ENCODE assay signal across 1 cellular context in the genomic region with DNA sequence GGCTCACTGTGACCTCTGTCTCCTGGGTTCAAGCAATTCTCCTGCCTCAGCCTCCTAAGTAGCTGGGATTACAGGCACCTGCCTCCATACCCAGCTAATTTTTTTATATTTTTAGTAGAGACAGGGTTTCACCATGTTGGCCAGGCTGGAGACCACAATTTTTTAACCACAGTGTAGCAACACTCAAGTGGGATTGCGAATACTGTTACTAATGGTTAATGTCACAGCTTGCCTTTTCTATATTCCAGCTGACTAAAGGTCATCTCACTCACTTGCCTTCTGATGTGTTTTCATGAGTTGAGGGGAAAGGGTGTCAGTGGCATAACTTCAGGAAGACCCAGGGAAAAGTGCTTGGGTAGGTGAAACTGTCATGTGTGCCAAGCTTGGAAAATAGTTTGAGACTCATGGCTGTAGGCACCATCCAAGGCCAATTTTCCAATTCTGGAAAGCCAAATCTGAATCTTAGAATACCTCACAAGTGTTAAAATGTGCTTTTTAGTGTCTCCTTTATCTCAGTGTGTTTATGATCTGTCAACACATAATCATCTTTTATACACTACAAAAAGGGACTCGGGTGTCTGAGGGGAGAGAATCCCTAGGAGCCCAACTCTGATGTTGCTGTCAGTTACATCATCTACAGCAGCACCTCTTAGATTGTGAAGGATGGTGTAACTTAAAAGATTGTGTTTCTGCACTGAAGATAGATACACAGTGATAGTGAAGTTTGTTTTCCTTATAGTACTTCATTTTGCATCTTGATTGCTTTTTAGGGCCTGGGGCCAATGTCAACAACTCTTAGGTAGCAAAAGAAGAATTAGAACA.
TF ChIP-seq lines count a peak whose summit lies in the region.

No MANE protein-coding gene starts in this region.

TF ChIP-seq in HEK293, 187 proteins besides CTCF, POLR2A, EP300 and RAD21 (continued from another document and continues in another):
- TF ChIP-seq ZNF148 (tag by site-specific recombination; IDR thresholded peaks at IDR 0.05; ENCODE audit: borderline replicate concordance) (no peak), ZNF654 (tag by site-specific recombination; IDR thresholded peaks at IDR 0.05; ENCODE audit: low read depth) (no peak), ZNF658 (tag by site-specific recombination; IDR thresholded peaks at IDR 0.05) (no peak), ZNF302 (tag by site-specific recombination; IDR thresholded peaks at IDR 0.05; ENCODE audit: low read depth) (no peak), ZNF76 (tag by site-specific recombination; IDR thresholded peaks at IDR 0.05; ENCODE audit: borderline replicate concordance, low read depth) (no peak), ZNF580 (tag by site-specific recombination; IDR thresholded peaks at IDR 0.05) (no peak), ZNF426 (tag by site-specific recombination; IDR thresholded peaks at IDR 0.05) (no peak), ZNF114 (tag by site-specific recombination; IDR thresholded peaks at IDR 0.05) (no peak), ZIC2 (tag by site-specific recombination; IDR thresholded peaks at IDR 0.05) (no peak), ZNF112 (tag by site-specific recombination; IDR thresholded peaks at IDR 0.05) (no peak), ZNF624 (tag by site-specific recombination; IDR thresholded peaks at IDR 0.05) (no peak), SP2 (tag by site-specific recombination; IDR thresholded peaks at IDR 0.05) (no peak), ZNF140 (tag by site-specific recombination; IDR thresholded peaks at IDR 0.05) (no peak), ZFP37 (tag by site-specific recombination; IDR thresholded peaks at IDR 0.05) (no peak), ZNF544 (tag by site-specific recombination; IDR thresholded peaks at IDR 0.05) (no peak), ZNF837 (tag by site-specific recombination; IDR thresholded peaks at IDR 0.05) (no peak), ZNF513 (tag by site-specific recombination; IDR thresholded peaks at IDR 0.05) (no peak; the same call in 1 of the 2 replicates), ZNF776 (tag by site-specific recombination; IDR thresholded peaks at IDR 0.05; ENCODE audit: borderline replicate concordance) (no peak), ZNF561 (tag by site-specific recombination; IDR thresholded peaks at IDR 0.05; ENCODE audit: borderline replicate concordance) (no peak; the same call in 1 of the 2 replicates), ZNF146 (tag by site-specific recombination; IDR thresholded peaks at IDR 0.05) (no peak), ZNF433 (tag by site-specific recombination; IDR thresholded peaks at IDR 0.05; ENCODE audit: low read depth) (no peak), IKZF3 (tag by site-specific recombination; IDR thresholded peaks at IDR 0.05) (0 out of 2 replicates have a peak, but pooled peaks have one; percentile 38), EGR2 (tag by site-specific recombination; IDR thresholded peaks at IDR 0.05; ENCODE audit: low read depth) (no peak), HOXA7 (CRISPR knock-in tag; IDR thresholded peaks at IDR 0.05; ENCODE audit: borderline replicate concordance) (no peak), ZNF571 (tag by site-specific recombination; IDR thresholded peaks at IDR 0.05) (no peak), ZBTB49 (tag by site-specific recombination; IDR thresholded peaks at IDR 0.05; ENCODE audit: low read depth) (no peak), ZSCAN16 (tag by site-specific recombination; IDR thresholded peaks at IDR 0.05) (no peak), ZNF2 (tag by site-specific recombination; IDR thresholded peaks at IDR 0.05) (no peak), ZNF610 (tag by site-specific recombination; IDR thresholded peaks at IDR 0.05; ENCODE audit: borderline replicate concordance) (no peak), MZF1 (tag by site-specific recombination; IDR thresholded peaks at IDR 0.05; ENCODE audit: borderline replicate concordance) (peak; percentile 90), ZNF416 (tag by site-specific recombination; IDR thresholded peaks at IDR 0.05) (no peak), MYNN (tag by site-specific recombination; IDR thresholded peaks at IDR 0.05; ENCODE audit: borderline replicate concordance) (no peak), GLI4 (tag by site-specific recombination; IDR thresholded peaks at IDR 0.05) (no peak), AEBP2 (tag by site-specific recombination; IDR thresholded peaks at IDR 0.05; ENCODE audit: borderline replicate concordance) (no peak), RBAK (tag by site-specific recombination; IDR thresholded peaks at IDR 0.05) (no peak), ZNF311 (tag by site-specific recombination; IDR thresholded peaks at IDR 0.05; ENCODE audit: borderline replicate concordance) (no peak), ZFHX2 (tag by site-specific recombination; conservative IDR thresholded peaks at IDR 0.05) (no peak), MEIS1 (CRISPR knock-in tag; IDR thresholded peaks at IDR 0.05; ENCODE audit: borderline replicate concordance) (no peak), ZNF138 (tag by site-specific recombination; IDR thresholded peaks at IDR 0.05; ENCODE audit: borderline replicate concordance) (no peak), ZNF560 (tag by site-specific recombination; IDR thresholded peaks at IDR 0.05; ENCODE audit: borderline replicate concordance) (no peak), GFI1B (tag by site-specific recombination; IDR thresholded peaks at IDR 0.05) (no peak), ZNF785 (tag by site-specific recombination; IDR thresholded peaks at IDR 0.05) (no peak)
- TF ChIP-seq, protein P1, sequence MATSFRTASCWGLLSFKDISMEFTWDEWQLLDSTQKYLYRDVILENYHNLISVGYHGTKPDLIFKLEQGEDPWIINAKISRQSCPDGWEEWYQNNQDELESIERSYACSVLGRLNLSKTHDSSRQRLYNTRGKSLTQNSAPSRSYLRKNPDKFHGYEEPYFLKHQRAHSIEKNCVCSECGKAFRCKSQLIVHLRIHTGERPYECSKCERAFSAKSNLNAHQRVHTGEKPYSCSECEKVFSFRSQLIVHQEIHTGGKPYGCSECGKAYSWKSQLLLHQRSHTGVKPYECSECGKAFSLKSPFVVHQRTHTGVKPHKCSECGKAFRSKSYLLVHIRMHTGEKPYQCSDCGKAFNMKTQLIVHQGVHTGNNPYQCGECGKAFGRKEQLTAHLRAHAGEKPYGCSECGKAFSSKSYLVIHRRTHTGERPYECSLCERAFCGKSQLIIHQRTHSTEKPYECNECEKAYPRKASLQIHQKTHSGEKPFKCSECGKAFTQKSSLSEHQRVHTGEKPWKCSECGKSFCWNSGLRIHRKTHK (tag by site-specific recombination; IDR thresholded peaks at IDR 0.05): no peak
- TF ChIP-seq, protein P2, sequence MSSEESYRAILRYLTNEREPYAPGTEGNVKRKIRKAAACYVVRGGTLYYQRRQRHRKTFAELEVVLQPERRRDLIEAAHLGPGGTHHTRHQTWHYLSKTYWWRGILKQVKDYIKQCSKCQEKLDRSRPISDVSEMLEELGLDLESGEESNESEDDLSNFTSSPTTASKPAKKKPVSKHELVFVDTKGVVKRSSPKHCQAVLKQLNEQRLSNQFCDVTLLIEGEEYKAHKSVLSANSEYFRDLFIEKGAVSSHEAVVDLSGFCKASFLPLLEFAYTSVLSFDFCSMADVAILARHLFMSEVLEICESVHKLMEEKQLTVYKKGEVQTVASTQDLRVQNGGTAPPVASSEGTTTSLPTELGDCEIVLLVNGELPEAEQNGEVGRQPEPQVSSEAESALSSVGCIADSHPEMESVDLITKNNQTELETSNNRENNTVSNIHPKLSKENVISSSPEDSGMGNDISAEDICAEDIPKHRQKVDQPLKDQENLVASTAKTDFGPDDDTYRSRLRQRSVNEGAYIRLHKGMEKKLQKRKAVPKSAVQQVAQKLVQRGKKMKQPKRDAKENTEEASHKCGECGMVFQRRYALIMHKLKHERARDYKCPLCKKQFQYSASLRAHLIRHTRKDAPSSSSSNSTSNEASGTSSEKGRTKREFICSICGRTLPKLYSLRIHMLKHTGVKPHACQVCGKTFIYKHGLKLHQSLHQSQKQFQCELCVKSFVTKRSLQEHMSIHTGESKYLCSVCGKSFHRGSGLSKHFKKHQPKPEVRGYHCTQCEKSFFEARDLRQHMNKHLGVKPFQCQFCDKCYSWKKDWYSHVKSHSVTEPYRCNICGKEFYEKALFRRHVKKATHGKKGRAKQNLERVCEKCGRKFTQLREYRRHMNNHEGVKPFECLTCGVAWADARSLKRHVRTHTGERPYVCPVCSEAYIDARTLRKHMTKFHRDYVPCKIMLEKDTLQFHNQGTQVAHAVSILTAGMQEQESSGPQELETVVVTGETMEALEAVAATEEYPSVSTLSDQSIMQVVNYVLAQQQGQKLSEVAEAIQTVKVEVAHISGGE (tag by site-specific recombination; conservative IDR thresholded peaks at IDR 0.05; ENCODE audit: low read depth): no peak
- TF ChIP-seq, protein P3, sequence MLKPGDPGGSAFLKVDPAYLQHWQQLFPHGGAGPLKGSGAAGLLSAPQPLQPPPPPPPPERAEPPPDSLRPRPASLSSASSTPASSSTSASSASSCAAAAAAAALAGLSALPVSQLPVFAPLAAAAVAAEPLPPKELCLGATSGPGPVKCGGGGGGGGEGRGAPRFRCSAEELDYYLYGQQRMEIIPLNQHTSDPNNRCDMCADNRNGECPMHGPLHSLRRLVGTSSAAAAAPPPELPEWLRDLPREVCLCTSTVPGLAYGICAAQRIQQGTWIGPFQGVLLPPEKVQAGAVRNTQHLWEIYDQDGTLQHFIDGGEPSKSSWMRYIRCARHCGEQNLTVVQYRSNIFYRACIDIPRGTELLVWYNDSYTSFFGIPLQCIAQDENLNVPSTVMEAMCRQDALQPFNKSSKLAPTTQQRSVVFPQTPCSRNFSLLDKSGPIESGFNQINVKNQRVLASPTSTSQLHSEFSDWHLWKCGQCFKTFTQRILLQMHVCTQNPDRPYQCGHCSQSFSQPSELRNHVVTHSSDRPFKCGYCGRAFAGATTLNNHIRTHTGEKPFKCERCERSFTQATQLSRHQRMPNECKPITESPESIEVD (tag by site-specific recombination; IDR thresholded peaks at IDR 0.05): peak; percentile 66
- TF ChIP-seq, protein P4, sequence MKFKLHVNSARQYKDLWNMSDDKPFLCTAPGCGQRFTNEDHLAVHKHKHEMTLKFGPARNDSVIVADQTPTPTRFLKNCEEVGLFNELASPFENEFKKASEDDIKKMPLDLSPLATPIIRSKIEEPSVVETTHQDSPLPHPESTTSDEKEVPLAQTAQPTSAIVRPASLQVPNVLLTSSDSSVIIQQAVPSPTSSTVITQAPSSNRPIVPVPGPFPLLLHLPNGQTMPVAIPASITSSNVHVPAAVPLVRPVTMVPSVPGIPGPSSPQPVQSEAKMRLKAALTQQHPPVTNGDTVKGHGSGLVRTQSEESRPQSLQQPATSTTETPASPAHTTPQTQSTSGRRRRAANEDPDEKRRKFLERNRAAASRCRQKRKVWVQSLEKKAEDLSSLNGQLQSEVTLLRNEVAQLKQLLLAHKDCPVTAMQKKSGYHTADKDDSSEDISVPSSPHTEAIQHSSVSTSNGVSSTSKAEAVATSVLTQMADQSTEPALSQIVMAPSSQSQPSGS (tag by site-specific recombination; IDR thresholded peaks at IDR 0.05; ENCODE audit: low read depth): no peak
